In genomic region chr3:38020342-38020726, GRCh38 we compare ENCODE assay signal across 19 cellular contexts. TPM values are rescaled to one million over a fixed set of nuclear protein-coding genes. Genes with fewer than 3 reads are reported as not detected.
"Had no signal": no experiment of that assay in that cellular context is flagged by ENCODE, and none has a peak within 500 bp of the region (broad histone marks: within the 10 kb centered on the region; RNA-seq: fewer than 3 reads in every experiment).

No MANE protein-coding gene starts in this region.

- H3K9ac ChIP-seq: parathyroid adenoma had no signal

- H3K4me3 Mint-ChIP-seq: activated naive CD4-positive, alpha-beta T cell treated with anti-CD3 and anti-CD28 coated beads, Interleukin-2, amount 10 ng/mL, durations not matched to agents 7 days and 5 days; immature natural killer cell; naive B cell; stimulated activated naive B cell treated with anti-CD40 and anti-IgM and Interleukin-4, amounts not matched to agents 10 μg/mL and 1 μg/mL and 100 μg/mL, for 72 hours had no signal

- H3K9me3 Mint-ChIP-seq: activated naive CD4-positive, alpha-beta T cell treated with anti-CD3 and anti-CD28 coated beads, Interleukin-2, amount 10 ng/mL, durations not matched to agents 7 days and 5 days; activated T-helper 2 cell treated with anti-CD3 and anti-CD28 coated beads, Interferon-gamma antibody, Interleukin-2, Interleukin-4, amounts not matched to agents 10 μg/mL and 5 μg/mL and 100 μg/mL, durations not matched to agents 14 hours and 24 hours and 36 hours; immature natural killer cell; stimulated activated naive B cell treated with anti-CD40 and anti-IgM and Interleukin-4, amounts not matched to agents 10 μg/mL and 1 μg/mL and 100 μg/mL, for 72 hours had no signal

- H3K27ac ChIP-seq: esophagus muscularis mucosa, heart right ventricle, parathyroid adenoma, spleen, upper lobe of right lung had no signal

- H3K27me3 Mint-ChIP-seq: activated naive CD4-positive, alpha-beta T cell treated with anti-CD3 and anti-CD28 coated beads, Interleukin-2, amount 10 ng/mL, durations not matched to agents 7 days and 5 days; naive B cell; stimulated activated naive B cell treated with anti-CD40 and anti-IgM and Interleukin-4, amounts not matched to agents 10 μg/mL and 1 μg/mL and 100 μg/mL, for 72 hours had no signal

- H3K79me2 ChIP-seq: parathyroid adenoma had no signal

- FAIRE-seq: bronchial epithelial cell, endothelial cell of umbilical vein had no signal

- H3K27me3 ChIP-seq: esophagus muscularis mucosa, heart right ventricle, spleen, upper lobe of right lung had no signal

- H2AFZ ChIP-seq: parathyroid adenoma had no signal

- ATAC-seq: heart right ventricle; left ventricle myocardium superior; mucosa of descending colon; stimulated activated naive B cell treated with anti-CD40 and anti-IgM and Interleukin-4, amounts not matched to agents 10 μg/mL and 1 μg/mL and 100 μg/mL, for 72 hours; upper lobe of right lung had no signal

- H3K9me3 ChIP-seq: mucosa of descending colon, upper lobe of right lung had no signal

- H3K4me1 ChIP-seq: parathyroid adenoma had no signal

- DNase-seq: activated CD4-positive, alpha-beta T cell treated with anti-CD3 and anti-CD28 coated beads, Interleukin-2, amount 50 U/mL, for 1 hour; activated naive CD4-positive, alpha-beta T cell treated with anti-CD3 and anti-CD28 coated beads, Interleukin-2, amount 10 ng/mL, durations not matched to agents 7 days and 5 days; activated T-cell treated with anti-CD3 and anti-CD28 coated beads for 4 hours; effector CD4-positive, alpha-beta T cell; immature natural killer cell; left ventricle myocardium superior; mesenchymal stem cell; naive B cell; spleen; stimulated activated CD4-positive, alpha-beta T cell treated with anti-CD3 and anti-CD28 coated beads, Interleukin-4, amount 100 ng/mL, for 4 hours; stimulated activated naive B cell treated with anti-CD40 and anti-IgM and Interleukin-4, amounts not matched to agents 10 μg/mL and 1 μg/mL and 100 μg/mL, for 72 hours had no signal

- H3K27ac Mint-ChIP-seq: activated naive CD4-positive, alpha-beta T cell treated with anti-CD3 and anti-CD28 coated beads, Interleukin-2, amount 10 ng/mL, durations not matched to agents 7 days and 5 days; activated T-helper 2 cell treated with anti-CD3 and anti-CD28 coated beads, Interferon-gamma antibody, Interleukin-2, Interleukin-4, amounts not matched to agents 10 μg/mL and 5 μg/mL and 100 μg/mL, durations not matched to agents 14 hours and 24 hours and 36 hours; stimulated activated naive B cell treated with anti-CD40 and anti-IgM and Interleukin-4, amounts not matched to agents 10 μg/mL and 1 μg/mL and 100 μg/mL, for 72 hours had no signal

- H3K4me3 ChIP-seq: esophagus muscularis mucosa, heart right ventricle, mucosa of descending colon, spleen, upper lobe of right lung had no signal

RNA-seq across cellular contexts. Expression of gene DLEC1, which starts 18.7 kb away (rescaled TPM):
- total RNA-seq: endothelial cell of umbilical vein had no signal
- polyA plus RNA-seq: endothelial cell of umbilical vein had no signal
